Comparison of ENCODE assay signal across 1 cellular context in the genomic region with DNA sequence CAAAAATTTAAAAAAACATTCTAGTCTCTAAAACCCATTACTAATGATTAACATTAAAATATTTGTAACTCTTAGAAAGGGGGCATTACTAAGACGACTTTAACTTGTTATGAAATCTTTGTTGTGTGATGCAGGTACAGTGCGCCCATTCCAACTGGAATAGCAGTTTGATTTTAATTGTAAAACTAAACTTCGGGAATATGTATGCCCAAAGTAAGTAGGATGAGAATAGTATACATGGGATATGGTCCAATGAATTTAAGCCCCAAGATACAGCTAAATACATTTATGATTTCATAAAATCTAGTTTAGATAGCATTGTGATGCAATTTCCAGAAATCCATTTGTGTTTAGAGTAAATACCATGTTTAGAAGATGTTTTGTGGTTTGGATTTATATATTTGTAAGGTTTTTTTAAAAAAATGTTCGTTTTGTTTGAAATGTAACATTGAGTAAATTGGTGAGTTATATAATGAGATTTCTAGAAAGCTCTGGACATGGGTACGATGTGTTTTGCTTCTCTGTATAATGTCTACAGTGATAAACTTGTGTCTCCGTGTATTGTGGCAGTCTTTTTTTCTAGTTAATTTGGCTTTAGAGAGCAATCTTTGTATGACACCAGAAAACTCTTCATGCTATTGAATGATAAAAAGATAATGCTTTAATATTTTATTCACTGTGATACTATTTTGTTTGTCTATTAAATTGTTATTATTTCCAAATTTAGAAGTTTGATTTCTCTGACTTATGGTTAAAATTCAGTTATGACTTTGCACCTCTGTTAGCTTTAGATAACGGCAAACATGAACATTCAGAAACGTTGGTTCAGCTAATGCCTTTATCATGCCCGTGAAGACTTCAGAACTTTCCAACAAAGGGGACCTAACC.
TF ChIP-seq lines count a peak whose summit lies in the region.

No MANE protein-coding gene starts in this region.

TF ChIP-seq in K562, 482 proteins besides CTCF, POLR2A, EP300 and RAD21 (continued from another document and continues in another):
- TF ChIP-seq, protein P1, sequence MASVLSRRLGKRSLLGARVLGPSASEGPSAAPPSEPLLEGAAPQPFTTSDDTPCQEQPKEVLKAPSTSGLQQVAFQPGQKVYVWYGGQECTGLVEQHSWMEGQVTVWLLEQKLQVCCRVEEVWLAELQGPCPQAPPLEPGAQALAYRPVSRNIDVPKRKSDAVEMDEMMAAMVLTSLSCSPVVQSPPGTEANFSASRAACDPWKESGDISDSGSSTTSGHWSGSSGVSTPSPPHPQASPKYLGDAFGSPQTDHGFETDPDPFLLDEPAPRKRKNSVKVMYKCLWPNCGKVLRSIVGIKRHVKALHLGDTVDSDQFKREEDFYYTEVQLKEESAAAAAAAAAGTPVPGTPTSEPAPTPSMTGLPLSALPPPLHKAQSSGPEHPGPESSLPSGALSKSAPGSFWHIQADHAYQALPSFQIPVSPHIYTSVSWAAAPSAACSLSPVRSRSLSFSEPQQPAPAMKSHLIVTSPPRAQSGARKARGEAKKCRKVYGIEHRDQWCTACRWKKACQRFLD (CRISPR knock-in tag; IDR thresholded peaks at IDR 0.05): no peak; the same call in none of the 2 replicates
- TF ChIP-seq PHB (CRISPR knock-in tag; IDR thresholded peaks at IDR 0.05) (no peak), CHD1 (IDR thresholded peaks at IDR 0.05; ENCODE audit: low read length) (no peak), ZFP30 (CRISPR knock-in tag; IDR thresholded peaks at IDR 0.05; ENCODE audit: borderline replicate concordance) (no peak), CSDE1 (IDR thresholded peaks at IDR 0.05) (no peak), MTA1 (IDR thresholded peaks at IDR 0.05; ENCODE audit: borderline replicate concordance) (no peak), ZNF507 (tag; conservative IDR thresholded peaks at IDR 0.05) (no peak), PYGO2 (tag; IDR thresholded peaks at IDR 0.05) (no peak), ZNF75A (CRISPR knock-in tag; IDR thresholded peaks at IDR 0.05) (no peak), ILF3 (IDR thresholded peaks at IDR 0.05; ENCODE audit: borderline replicate concordance) (no peak), TFAM (CRISPR knock-in tag; conservative IDR thresholded peaks at IDR 0.05) (no peak), MYNN (IDR thresholded peaks at IDR 0.05) (no peak), MYNN (CRISPR knock-in tag; IDR thresholded peaks at IDR 0.05) (no peak), EHMT2 (IDR thresholded peaks at IDR 0.05) (no peak), BDP1 (IDR thresholded peaks at IDR 0.05; ENCODE audit: insufficient read depth, insufficient read length) (no peak), STAT5B (CRISPR knock-in tag; IDR thresholded peaks at IDR 0.05) (no peak), MTA3 (IDR thresholded peaks at IDR 0.05; ENCODE audit: borderline replicate concordance) (no peak), PURB (CRISPR knock-in tag; IDR thresholded peaks at IDR 0.05; ENCODE audit: low read depth) (no peak), CXXC5 (CRISPR knock-in tag; IDR thresholded peaks at IDR 0.05) (no peak), RBM15 (IDR thresholded peaks at IDR 0.05; ENCODE audit: insufficient read depth, low read length) (no peak), BCOR (IDR thresholded peaks at IDR 0.05) (no peak), CHD2 (IDR thresholded peaks at IDR 0.05; ENCODE audit: low read depth, low read length) (no peak), SAP30 (IDR thresholded peaks at IDR 0.05; ENCODE audit: borderline replicate concordance, insufficient read depth, low read depth, low read length, poor library complexity, severe bottlenecking) (no peak), TGIF2 (CRISPR knock-in tag; IDR thresholded peaks at IDR 0.05) (no peak), HDAC1 (IDR thresholded peaks at IDR 0.05) (no peak; a peak in 1 of 4 replicates), FOXK2 (conservative IDR thresholded peaks at IDR 0.05 in 1 of 2, IDR thresholded peaks at IDR 0.05 in 1 of 2; ENCODE audit: low read depth in 2 of 2) (0 out of 4 replicates have a peak, but pooled peaks of 1 of the 2 experiments have one; percentile 15), CAMTA2 (CRISPR knock-in tag; conservative IDR thresholded peaks at IDR 0.05) (no peak), ZNF717 (CRISPR knock-in tag; IDR thresholded peaks at IDR 0.05) (no peak), SIX5 (IDR thresholded peaks at IDR 0.05; ENCODE audit: borderline replicate concordance in 1 of 2, insufficient read depth in 1 of 2, low read depth in 1 of 2, low read length in 2 of 2) (no peak), ZNF165 (CRISPR knock-in tag; IDR thresholded peaks at IDR 0.05; ENCODE audit: borderline replicate concordance) (no peak), MAZ (CRISPR knock-in tag; conservative IDR thresholded peaks at IDR 0.05 in 1 of 2, IDR thresholded peaks at IDR 0.05 in 1 of 2) (no peak), HDAC3 (IDR thresholded peaks at IDR 0.05; ENCODE audit: borderline replicate concordance, partially characterized antibody) (peak; percentile 55), NR3C1 (CRISPR knock-in tag; IDR thresholded peaks at IDR 0.05) (no peak), ZNF347 (CRISPR knock-in tag; IDR thresholded peaks at IDR 0.05; ENCODE audit: low read depth) (no peak), KLF6 (CRISPR knock-in tag; IDR thresholded peaks at IDR 0.05; ENCODE audit: borderline replicate concordance) (no peak), KAT2B (IDR thresholded peaks at IDR 0.05; ENCODE audit: low read depth, low read length) (no peak), ZFP1 (CRISPR knock-in tag; IDR thresholded peaks at IDR 0.05) (no peak), BACH1 (tag; IDR thresholded peaks at IDR 0.05) (no peak), RBBP5 (IDR thresholded peaks at IDR 0.05; ENCODE audit: borderline replicate concordance, insufficient read depth, low read length, poor library complexity, severe bottlenecking) (no peak), ZEB2 (IDR thresholded peaks at IDR 0.05) (peak; percentile 24; the same call in 1 of the 2 replicates), JUNB (CRISPR knock-in tag; conservative IDR thresholded peaks at IDR 0.05) (no peak), ZNF583 (CRISPR knock-in tag; IDR thresholded peaks at IDR 0.05) (no peak), ZNF780A (CRISPR knock-in tag; IDR thresholded peaks at IDR 0.05) (no peak), ZC3H8 (IDR thresholded peaks at IDR 0.05) (no peak)
- TF ChIP-seq, protein P2, sequence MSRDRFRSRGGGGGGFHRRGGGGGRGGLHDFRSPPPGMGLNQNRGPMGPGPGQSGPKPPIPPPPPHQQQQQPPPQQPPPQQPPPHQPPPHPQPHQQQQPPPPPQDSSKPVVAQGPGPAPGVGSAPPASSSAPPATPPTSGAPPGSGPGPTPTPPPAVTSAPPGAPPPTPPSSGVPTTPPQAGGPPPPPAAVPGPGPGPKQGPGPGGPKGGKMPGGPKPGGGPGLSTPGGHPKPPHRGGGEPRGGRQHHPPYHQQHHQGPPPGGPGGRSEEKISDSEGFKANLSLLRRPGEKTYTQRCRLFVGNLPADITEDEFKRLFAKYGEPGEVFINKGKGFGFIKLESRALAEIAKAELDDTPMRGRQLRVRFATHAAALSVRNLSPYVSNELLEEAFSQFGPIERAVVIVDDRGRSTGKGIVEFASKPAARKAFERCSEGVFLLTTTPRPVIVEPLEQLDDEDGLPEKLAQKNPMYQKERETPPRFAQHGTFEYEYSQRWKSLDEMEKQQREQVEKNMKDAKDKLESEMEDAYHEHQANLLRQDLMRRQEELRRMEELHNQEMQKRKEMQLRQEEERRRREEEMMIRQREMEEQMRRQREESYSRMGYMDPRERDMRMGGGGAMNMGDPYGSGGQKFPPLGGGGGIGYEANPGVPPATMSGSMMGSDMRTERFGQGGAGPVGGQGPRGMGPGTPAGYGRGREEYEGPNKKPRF (IDR thresholded peaks at IDR 0.05; ENCODE audit: low read depth, low read length): no peak
- TF ChIP-seq, protein P3, sequence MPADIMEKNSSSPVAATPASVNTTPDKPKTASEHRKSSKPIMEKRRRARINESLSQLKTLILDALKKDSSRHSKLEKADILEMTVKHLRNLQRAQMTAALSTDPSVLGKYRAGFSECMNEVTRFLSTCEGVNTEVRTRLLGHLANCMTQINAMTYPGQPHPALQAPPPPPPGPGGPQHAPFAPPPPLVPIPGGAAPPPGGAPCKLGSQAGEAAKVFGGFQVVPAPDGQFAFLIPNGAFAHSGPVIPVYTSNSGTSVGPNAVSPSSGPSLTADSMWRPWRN (IDR thresholded peaks at IDR 0.05; ENCODE audit: low read depth): no peak
- TF ChIP-seq, protein P4, sequence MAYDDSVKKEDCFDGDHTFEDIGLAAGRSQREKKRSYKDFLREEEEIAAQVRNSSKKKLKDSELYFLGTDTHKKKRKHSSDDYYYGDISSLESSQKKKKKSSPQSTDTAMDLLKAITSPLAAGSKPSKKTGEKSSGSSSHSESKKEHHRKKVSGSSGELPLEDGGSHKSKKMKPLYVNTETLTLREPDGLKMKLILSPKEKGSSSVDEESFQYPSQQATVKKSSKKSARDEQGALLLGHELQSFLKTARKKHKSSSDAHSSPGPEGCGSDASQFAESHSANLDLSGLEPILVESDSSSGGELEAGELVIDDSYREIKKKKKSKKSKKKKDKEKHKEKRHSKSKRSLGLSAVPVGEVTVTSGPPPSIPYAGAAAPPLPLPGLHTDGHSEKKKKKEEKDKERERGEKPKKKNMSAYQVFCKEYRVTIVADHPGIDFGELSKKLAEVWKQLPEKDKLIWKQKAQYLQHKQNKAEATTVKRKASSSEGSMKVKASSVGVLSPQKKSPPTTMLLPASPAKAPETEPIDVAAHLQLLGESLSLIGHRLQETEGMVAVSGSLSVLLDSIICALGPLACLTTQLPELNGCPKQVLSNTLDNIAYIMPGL (CRISPR knock-in tag; IDR thresholded peaks at IDR 0.05): no peak
- TF ChIP-seq, protein P5, sequence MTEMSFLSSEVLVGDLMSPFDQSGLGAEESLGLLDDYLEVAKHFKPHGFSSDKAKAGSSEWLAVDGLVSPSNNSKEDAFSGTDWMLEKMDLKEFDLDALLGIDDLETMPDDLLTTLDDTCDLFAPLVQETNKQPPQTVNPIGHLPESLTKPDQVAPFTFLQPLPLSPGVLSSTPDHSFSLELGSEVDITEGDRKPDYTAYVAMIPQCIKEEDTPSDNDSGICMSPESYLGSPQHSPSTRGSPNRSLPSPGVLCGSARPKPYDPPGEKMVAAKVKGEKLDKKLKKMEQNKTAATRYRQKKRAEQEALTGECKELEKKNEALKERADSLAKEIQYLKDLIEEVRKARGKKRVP (CRISPR knock-in tag; IDR thresholded peaks at IDR 0.05): peak; percentile 57; the same call in 1 of the 2 replicates
- TF ChIP-seq, protein P6, sequence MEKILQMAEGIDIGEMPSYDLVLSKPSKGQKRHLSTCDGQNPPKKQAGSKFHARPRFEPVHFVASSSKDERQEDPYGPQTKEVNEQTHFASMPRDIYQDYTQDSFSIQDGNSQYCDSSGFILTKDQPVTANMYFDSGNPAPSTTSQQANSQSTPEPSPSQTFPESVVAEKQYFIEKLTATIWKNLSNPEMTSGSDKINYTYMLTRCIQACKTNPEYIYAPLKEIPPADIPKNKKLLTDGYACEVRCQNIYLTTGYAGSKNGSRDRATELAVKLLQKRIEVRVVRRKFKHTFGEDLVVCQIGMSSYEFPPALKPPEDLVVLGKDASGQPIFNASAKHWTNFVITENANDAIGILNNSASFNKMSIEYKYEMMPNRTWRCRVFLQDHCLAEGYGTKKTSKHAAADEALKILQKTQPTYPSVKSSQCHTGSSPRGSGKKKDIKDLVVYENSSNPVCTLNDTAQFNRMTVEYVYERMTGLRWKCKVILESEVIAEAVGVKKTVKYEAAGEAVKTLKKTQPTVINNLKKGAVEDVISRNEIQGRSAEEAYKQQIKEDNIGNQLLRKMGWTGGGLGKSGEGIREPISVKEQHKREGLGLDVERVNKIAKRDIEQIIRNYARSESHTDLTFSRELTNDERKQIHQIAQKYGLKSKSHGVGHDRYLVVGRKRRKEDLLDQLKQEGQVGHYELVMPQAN (IDR thresholded peaks at IDR 0.05; ENCODE audit: borderline replicate concordance): no peak
- TF ChIP-seq, protein P7, sequence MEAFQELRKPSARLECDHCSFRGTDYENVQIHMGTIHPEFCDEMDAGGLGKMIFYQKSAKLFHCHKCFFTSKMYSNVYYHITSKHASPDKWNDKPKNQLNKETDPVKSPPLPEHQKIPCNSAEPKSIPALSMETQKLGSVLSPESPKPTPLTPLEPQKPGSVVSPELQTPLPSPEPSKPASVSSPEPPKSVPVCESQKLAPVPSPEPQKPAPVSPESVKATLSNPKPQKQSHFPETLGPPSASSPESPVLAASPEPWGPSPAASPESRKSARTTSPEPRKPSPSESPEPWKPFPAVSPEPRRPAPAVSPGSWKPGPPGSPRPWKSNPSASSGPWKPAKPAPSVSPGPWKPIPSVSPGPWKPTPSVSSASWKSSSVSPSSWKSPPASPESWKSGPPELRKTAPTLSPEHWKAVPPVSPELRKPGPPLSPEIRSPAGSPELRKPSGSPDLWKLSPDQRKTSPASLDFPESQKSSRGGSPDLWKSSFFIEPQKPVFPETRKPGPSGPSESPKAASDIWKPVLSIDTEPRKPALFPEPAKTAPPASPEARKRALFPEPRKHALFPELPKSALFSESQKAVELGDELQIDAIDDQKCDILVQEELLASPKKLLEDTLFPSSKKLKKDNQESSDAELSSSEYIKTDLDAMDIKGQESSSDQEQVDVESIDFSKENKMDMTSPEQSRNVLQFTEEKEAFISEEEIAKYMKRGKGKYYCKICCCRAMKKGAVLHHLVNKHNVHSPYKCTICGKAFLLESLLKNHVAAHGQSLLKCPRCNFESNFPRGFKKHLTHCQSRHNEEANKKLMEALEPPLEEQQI (IDR thresholded peaks at IDR 0.05): peak; percentile 20
- TF ChIP-seq, protein P8, sequence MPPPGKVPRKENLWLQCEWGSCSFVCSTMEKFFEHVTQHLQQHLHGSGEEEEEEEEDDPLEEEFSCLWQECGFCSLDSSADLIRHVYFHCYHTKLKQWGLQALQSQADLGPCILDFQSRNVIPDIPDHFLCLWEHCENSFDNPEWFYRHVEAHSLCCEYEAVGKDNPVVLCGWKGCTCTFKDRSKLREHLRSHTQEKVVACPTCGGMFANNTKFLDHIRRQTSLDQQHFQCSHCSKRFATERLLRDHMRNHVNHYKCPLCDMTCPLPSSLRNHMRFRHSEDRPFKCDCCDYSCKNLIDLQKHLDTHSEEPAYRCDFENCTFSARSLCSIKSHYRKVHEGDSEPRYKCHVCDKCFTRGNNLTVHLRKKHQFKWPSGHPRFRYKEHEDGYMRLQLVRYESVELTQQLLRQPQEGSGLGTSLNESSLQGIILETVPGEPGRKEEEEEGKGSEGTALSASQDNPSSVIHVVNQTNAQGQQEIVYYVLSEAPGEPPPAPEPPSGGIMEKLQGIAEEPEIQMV (tag; conservative IDR thresholded peaks at IDR 0.05; ENCODE audit: low read depth): no peak
- TF ChIP-seq, protein P9, sequence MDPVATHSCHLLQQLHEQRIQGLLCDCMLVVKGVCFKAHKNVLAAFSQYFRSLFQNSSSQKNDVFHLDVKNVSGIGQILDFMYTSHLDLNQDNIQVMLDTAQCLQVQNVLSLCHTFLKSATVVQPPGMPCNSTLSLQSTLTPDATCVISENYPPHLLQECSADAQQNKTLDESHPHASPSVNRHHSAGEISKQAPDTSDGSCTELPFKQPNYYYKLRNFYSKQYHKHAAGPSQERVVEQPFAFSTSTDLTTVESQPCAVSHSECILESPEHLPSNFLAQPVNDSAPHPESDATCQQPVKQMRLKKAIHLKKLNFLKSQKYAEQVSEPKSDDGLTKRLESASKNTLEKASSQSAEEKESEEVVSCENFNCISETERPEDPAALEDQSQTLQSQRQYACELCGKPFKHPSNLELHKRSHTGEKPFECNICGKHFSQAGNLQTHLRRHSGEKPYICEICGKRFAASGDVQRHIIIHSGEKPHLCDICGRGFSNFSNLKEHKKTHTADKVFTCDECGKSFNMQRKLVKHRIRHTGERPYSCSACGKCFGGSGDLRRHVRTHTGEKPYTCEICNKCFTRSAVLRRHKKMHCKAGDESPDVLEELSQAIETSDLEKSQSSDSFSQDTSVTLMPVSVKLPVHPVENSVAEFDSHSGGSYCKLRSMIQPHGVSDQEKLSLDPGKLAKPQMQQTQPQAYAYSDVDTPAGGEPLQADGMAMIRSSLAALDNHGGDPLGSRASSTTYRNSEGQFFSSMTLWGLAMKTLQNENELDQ (CRISPR knock-in tag; IDR thresholded peaks at IDR 0.05; ENCODE audit: borderline replicate concordance): no peak
